Comparison of ENCODE assay signal across 1 cellular context in genomic region chr1:162631546-162632233, GRCh38.
A peak's percentile ranks its signal among the peaks of the same experiment; 100 is the strongest.
TF ChIP-seq lines count a peak whose summit lies in the region.

No MANE protein-coding gene starts in this region.

TF ChIP-seq in HEK293, 187 proteins besides CTCF, POLR2A, EP300 and RAD21:
- TF ChIP-seq PRDM10 (tag by site-specific recombination; IDR thresholded peaks at IDR 0.05): peak; percentile 60
- peak; percentile 88 for TF ChIP-seq MZF1 (tag by site-specific recombination; IDR thresholded peaks at IDR 0.05; ENCODE audit: borderline replicate concordance)
- TF ChIP-seq, protein P1, sequence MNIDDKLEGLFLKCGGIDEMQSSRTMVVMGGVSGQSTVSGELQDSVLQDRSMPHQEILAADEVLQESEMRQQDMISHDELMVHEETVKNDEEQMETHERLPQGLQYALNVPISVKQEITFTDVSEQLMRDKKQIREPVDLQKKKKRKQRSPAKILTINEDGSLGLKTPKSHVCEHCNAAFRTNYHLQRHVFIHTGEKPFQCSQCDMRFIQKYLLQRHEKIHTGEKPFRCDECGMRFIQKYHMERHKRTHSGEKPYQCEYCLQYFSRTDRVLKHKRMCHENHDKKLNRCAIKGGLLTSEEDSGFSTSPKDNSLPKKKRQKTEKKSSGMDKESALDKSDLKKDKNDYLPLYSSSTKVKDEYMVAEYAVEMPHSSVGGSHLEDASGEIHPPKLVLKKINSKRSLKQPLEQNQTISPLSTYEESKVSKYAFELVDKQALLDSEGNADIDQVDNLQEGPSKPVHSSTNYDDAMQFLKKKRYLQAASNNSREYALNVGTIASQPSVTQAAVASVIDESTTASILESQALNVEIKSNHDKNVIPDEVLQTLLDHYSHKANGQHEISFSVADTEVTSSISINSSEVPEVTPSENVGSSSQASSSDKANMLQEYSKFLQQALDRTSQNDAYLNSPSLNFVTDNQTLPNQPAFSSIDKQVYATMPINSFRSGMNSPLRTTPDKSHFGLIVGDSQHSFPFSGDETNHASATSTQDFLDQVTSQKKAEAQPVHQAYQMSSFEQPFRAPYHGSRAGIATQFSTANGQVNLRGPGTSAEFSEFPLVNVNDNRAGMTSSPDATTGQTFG (tag by site-specific recombination; IDR thresholded peaks at IDR 0.05; ENCODE audit: borderline replicate concordance): no peak
- peak; percentile 9; the same call in 1 of the 2 replicates for TF ChIP-seq ZBTB17 (tag by site-specific recombination; IDR thresholded peaks at IDR 0.05)
- TF ChIP-seq ZNF843 (tag by site-specific recombination; IDR thresholded peaks at IDR 0.05): no peak
- no peak for TF ChIP-seq ZNF510 (tag by site-specific recombination; IDR thresholded peaks at IDR 0.05; ENCODE audit: insufficient replicate concordance)
